23 cellular contexts compared by ENCODE assay signal in the genomic region with DNA sequence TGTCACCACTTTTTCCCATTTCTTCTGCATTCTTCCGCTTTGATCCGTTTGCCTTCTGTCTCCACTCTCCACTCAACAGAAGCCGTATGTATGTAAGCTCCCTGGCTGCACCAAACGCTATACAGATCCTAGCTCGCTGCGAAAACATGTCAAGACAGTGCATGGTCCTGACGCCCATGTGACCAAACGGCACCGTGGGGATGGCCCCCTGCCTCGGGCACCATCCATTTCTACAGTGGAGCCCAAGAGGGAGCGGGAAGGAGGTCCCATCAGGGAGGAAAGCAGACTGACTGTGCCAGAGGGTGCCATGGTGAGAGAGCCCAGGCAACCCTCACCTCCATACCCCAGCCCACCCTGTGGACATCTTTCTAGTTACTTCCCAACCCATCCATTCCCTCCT. TPM values are rescaled to one million over a fixed set of nuclear protein-coding genes. Genes with fewer than 3 reads are reported as not detected.
DNase-seq lines count a peak whose midpoint lies in the region; ATAC-seq and TF ChIP-seq lines count a peak whose summit lies in the region.
"Had no signal": no experiment of that assay in that cellular context is flagged by ENCODE, and none has a peak within 500 bp of the region (broad histone marks: within the 10 kb centered on the region; RNA-seq: fewer than 3 reads in every experiment).

No MANE protein-coding gene starts in this region.

- CTCF ChIA-PET in CD8-positive, alpha-beta memory T cell (lab: Charles Lee), result no interaction called here
- CTCF ChIA-PET in HEK293 (lab: Yijun Ruan, JAX), result interaction anchor here (0.9 to 1.2 kb wide), 2 partner anchors 9 to 13 kb away, joined by 3 to 5 read pairs; a partner anchor contains a TSS

- no peak overlapping the region for H2AFZ ChIP-seq in mesenchymal stem cell (ENCODE audit: low read depth, low read length)

- H3K23ac ChIP-seq in mesenchymal stem cell (ENCODE audit: low read length in 2 of 2), result no peak overlapping the region

- H2BK5ac ChIP-seq in mesenchymal stem cell (ENCODE audit: low read depth, low read length, poor library complexity, severe bottlenecking), result no peak overlapping the region

- no peak overlapping the region for H4K8ac ChIP-seq in mesenchymal stem cell (ENCODE audit: low read length)

- peaks cover 0 to 54% (median 11%) of the 10 kb centered on the region in 3 donors for H3K36me3 Mint-ChIP-seq in CD8-positive, alpha-beta memory T cell
- H3K36me3 Mint-ChIP-seq in effector memory CD8-positive, alpha-beta T cell (ENCODE audit: insufficient read depth), result peaks cover 51% of the 10 kb centered on the region

- no peak overlapping the region for H3K4me3 Mint-ChIP-seq in CD8-positive, alpha-beta memory T cell
- no peak overlapping the region for H3K4me3 Mint-ChIP-seq in effector memory CD8-positive, alpha-beta T cell

- peak overlapping the region in 5 of 8 donors; percentile 0 to 87 (median 72) for H3K27ac Mint-ChIP-seq in CD8-positive, alpha-beta memory T cell
- peak overlapping the region; percentile 49 to 63 for H3K27ac Mint-ChIP-seq in effector memory CD8-positive, alpha-beta T cell

- H2BK120ac ChIP-seq in mesenchymal stem cell (ENCODE audit: low read depth, low read length), result no peak overlapping the region

- no peaks in the 10 kb centered on the region for H3K9me3 ChIP-seq in CD8-positive, alpha-beta memory T cell (ENCODE audit: low read length)
- H3K9me3 ChIP-seq in HEK293 (ENCODE audit: control insufficient read depth, insufficient read depth, low read depth, low read length), result no peaks in the 10 kb centered on the region
- no peaks in the 10 kb centered on the region for H3K9me3 ChIP-seq in spleen
- H3K9me3 ChIP-seq in mesenchymal stem cell (ENCODE audit: control insufficient read depth, low read length), result no peaks in the 10 kb centered on the region

- H3K27me3 Mint-ChIP-seq in CD8-positive, alpha-beta memory T cell, result peaks cover 0 to 2% of the 10 kb centered on the region in 2 donors
- peaks cover 0 to 15% of the 10 kb centered on the region in 2 donors for H3K27me3 Mint-ChIP-seq in effector memory CD8-positive, alpha-beta T cell

- H3K36me3 ChIP-seq in CD8-positive, alpha-beta memory T cell (ENCODE audit: insufficient read depth, low read length), result peaks cover 29% of the 10 kb centered on the region
- H3K36me3 ChIP-seq in HEK293 (ENCODE audit: control insufficient read depth in 2 of 2, insufficient read depth in 1 of 2, low read length in 2 of 2) (no peaks in the 10 kb centered on the region), spleen (peaks cover 0 to 68% (median 41%) of the 10 kb centered on the region in 6 donors), mesenchymal stem cell (ENCODE audit: control insufficient read depth in 1 of 2, insufficient read depth in 2 of 2, low read depth in 1 of 2, low read length in 2 of 2) (no peaks in the 10 kb centered on the region)

- TF ChIP-seq CTCF in HEK293 (tag by site-specific recombination; IDR thresholded peaks at IDR 0.05) (no peak), spleen (IDR thresholded peaks at IDR 0.05 in 8 of 11, conservative IDR thresholded peaks at IDR 0.05 in 3 of 11) (no peak)

- no peak for TF ChIP-seq POLR2A in spleen (IDR thresholded peaks at IDR 0.05)

- ATAC-seq in effector memory CD8-positive, alpha-beta T cell (replicated peaks), result no peak

- H3K9me3 Mint-ChIP-seq in CD8-positive, alpha-beta memory T cell, result peaks cover 0 to 2% (median 0%) of the 10 kb centered on the region in 5 donors
- no peaks in the 10 kb centered on the region for H3K9me3 Mint-ChIP-seq in effector memory CD8-positive, alpha-beta T cell

- intact Hi-C loops in spleen (cut with DNase I; ENCODE audit: low total_unique reads), result no loop called here

- no peaks in the 10 kb centered on the region for H3K79me1 ChIP-seq in mesenchymal stem cell (replicated peaks; ENCODE audit: low read length, poor library complexity, severe bottlenecking)

- H3K27ac ChIP-seq in CD8-positive, alpha-beta memory T cell (ENCODE audit: low read depth, low read length), result no peak overlapping the region
- H3K27ac ChIP-seq in HEK293 (ENCODE audit: extremely low read depth, low read depth, low read length), result no peak overlapping the region
- no peak overlapping the region for H3K27ac ChIP-seq in spleen
- H3K27ac ChIP-seq in mesenchymal stem cell (ENCODE audit: low read length, poor library complexity, severe bottlenecking), result no peak overlapping the region
- H3K27ac ChIP-seq: C4-2B, SK-N-MC had no signal

- H3K18ac ChIP-seq in mesenchymal stem cell (ENCODE audit: low read depth in 1 of 2, low read length in 2 of 2), result no peak overlapping the region

- POLR2A ChIA-PET in CD8-positive, alpha-beta memory T cell (lab: Charles Lee), result no interaction called here
- POLR2A ChIA-PET in HEK293 (lab: Yijun Ruan, JAX), result no interaction called here

- H3K9ac ChIP-seq in mesenchymal stem cell (ENCODE audit: low read length), result no peak overlapping the region

- no peaks in the 10 kb centered on the region for H3K27me3 ChIP-seq in CD8-positive, alpha-beta memory T cell (ENCODE audit: insufficient read depth, low read length, poor library complexity, severe bottlenecking)
- H3K27me3 ChIP-seq in spleen (replicated peaks in 1 of 7), result no peaks in the 10 kb centered on the region
- peaks cover 70 to 91% of the 10 kb centered on the region in 2 experiments for H3K27me3 ChIP-seq in mesenchymal stem cell (ENCODE audit: control insufficient read depth in 1 of 2, insufficient read depth in 1 of 2, low read length in 2 of 2)

- no peak overlapping the region for H3K4me2 ChIP-seq in mesenchymal stem cell (ENCODE audit: low read length, poor library complexity, severe bottlenecking)

- DNase-seq in CD8-positive, alpha-beta memory T cell, result no peak
- DNase-seq in effector memory CD8-positive, alpha-beta T cell, result no peak
- DNase-seq in spleen, result peak; percentile 49
- DNase-seq in mesenchymal stem cell, result no peak
- no peak for DNase-seq in NCI-H1417 treated with DMSO at 0.1 percent for 48 hours (lab: John Stamatoyannopoulos, UW)
- DNase-seq in RPMI8226, result no peak
- DNase-seq: ACHN, COR-L47, DMS 273 treated with DMSO at 0.1 percent for 48 hours, GF-D8, GOT3, KG1, MV-4-11, NCI-H187 treated with DMSO at 0.1 percent for 48 hours, NCI-H2227 treated with DMSO at 0.1 percent for 48 hours, NCI-H510A treated with DMSO at 0.1 percent for 48 hours, NCI-H774, Right ventricle myocardium superior had no signal

- H3K4me3 ChIP-seq in CD8-positive, alpha-beta memory T cell (ENCODE audit: low read length), result no peak overlapping the region
- H3K4me3 ChIP-seq in HEK293 (ENCODE audit: low read depth, low read length), result no peak overlapping the region
- H3K4me3 ChIP-seq in spleen, result no peak overlapping the region
- no peak overlapping the region for H3K4me3 ChIP-seq in mesenchymal stem cell (ENCODE audit: insufficient read depth in 1 of 2, low read depth in 1 of 2, low read length in 2 of 2)
- H3K4me3 ChIP-seq: SK-N-MC had no signal

- H3K4me1 Mint-ChIP-seq in CD8-positive, alpha-beta memory T cell, result peaks cover 21 to 40% (median 21%) of the 10 kb centered on the region in 3 donors
- H3K4me1 Mint-ChIP-seq in effector memory CD8-positive, alpha-beta T cell (ENCODE audit: low read depth in 2 of 2), result peaks cover 12 to 38% of the 10 kb centered on the region in 2 donors

- H3K4me1 ChIP-seq in CD8-positive, alpha-beta memory T cell (ENCODE audit: insufficient read depth, low read length), result peaks cover 27% of the 10 kb centered on the region
- H3K4me1 ChIP-seq in HEK293 (ENCODE audit: control insufficient read depth, insufficient read depth, low read length), result no peaks in the 10 kb centered on the region
- H3K4me1 ChIP-seq in spleen, result peaks cover under 1 to 49% (median 17%) of the 10 kb centered on the region in 6 donors
- H3K4me1 ChIP-seq in mesenchymal stem cell (ENCODE audit: control insufficient read depth, insufficient read depth, low read depth, low read length), result no peaks in the 10 kb centered on the region

- H4K91ac ChIP-seq in mesenchymal stem cell (ENCODE audit: low read length), result no peak overlapping the region

- H3K14ac ChIP-seq in mesenchymal stem cell (ENCODE audit: low read length in 2 of 2), result no peak overlapping the region

- H3K4ac ChIP-seq in mesenchymal stem cell (ENCODE audit: low read depth in 1 of 2, low read length in 2 of 2), result no peak overlapping the region

- H2BK15ac ChIP-seq in mesenchymal stem cell (ENCODE audit: low read depth, poor library complexity, severe bottlenecking), result no peak overlapping the region

- H2AK5ac ChIP-seq in mesenchymal stem cell (ENCODE audit: low read length, severe bottlenecking), result no peak overlapping the region

- no peak overlapping the region for H2BK12ac ChIP-seq in mesenchymal stem cell (ENCODE audit: low read length in 2 of 2)

- WGBS in spleen, 5 donors, result 86 to 93% (median 90%) methylated on average over 11 of the region's 11 CpGs
- 86% methylated on average over 11 of the region's 11 CpGs for WGBS in mesenchymal stem cell

TF ChIP-seq in HEK293, 187 proteins besides CTCF, POLR2A, EP300 and RAD21:
- TF ChIP-seq TRIM28 (IDR thresholded peaks at IDR 0.05; ENCODE audit: borderline replicate concordance, low read length), result no peak
- TF ChIP-seq ZIC2 (tag by site-specific recombination; IDR thresholded peaks at IDR 0.05), result peak; percentile 44; the same call in 1 of the 2 replicates
TF ChIP-seq in HEK293: peak in this region for 1.

RNA-seq across cellular contexts. Expression of a gene that starts 8.3 kb away (rescaled TPM):
- under 1 TPM; 0.55 to 0.75 TPM for total RNA-seq in CD8-positive, alpha-beta memory T cell
- polyA plus RNA-seq in CD8-positive, alpha-beta memory T cell, result 0.32 TPM
- total RNA-seq in spleen, result 1 to 10 TPM in 4 of 7 donors, under 1 TPM in 3; 0.46 to 3.6 (median 1.1) TPM
- polyA plus RNA-seq in spleen, result 1 to 10 TPM in 1 of 3 donors, under 1 TPM in 2; 0.63 to 1.2 (median 0.77) TPM
- polyA plus RNA-seq in mesenchymal stem cell (2013, experiment 1 of 2), result 4.8 TPM
- 3.2 TPM for polyA plus RNA-seq in mesenchymal stem cell (2013, experiment 2 of 2)

RNA-seq across cellular contexts. Expression of a gene that starts 11.8 kb away (rescaled TPM):
- total RNA-seq in CD8-positive, alpha-beta memory T cell, result 100 to 1,000 TPM; 116 to 121 TPM
- 181 TPM for polyA plus RNA-seq in CD8-positive, alpha-beta memory T cell
- total RNA-seq in spleen, result 100 to 1,000 TPM; 148 to 328 (median 226) TPM
- polyA plus RNA-seq in spleen, result 100 to 1,000 TPM; 190 to 400 (median 251) TPM
- polyA plus RNA-seq in mesenchymal stem cell (2013, experiment 1 of 2), result 0.07 TPM
- 0.12 TPM for polyA plus RNA-seq in mesenchymal stem cell (2013, experiment 2 of 2)

RNA-seq across cellular contexts. Expression of a gene that starts 12.8 kb away (rescaled TPM):
- under 1 TPM; 0.38 to 0.61 TPM for total RNA-seq in CD8-positive, alpha-beta memory T cell
- polyA plus RNA-seq in CD8-positive, alpha-beta memory T cell, result not detected
- total RNA-seq in spleen, result not detected
- polyA plus RNA-seq in spleen, result under 1 TPM in 1 of 3 donors, not detected in 2; 0.02 TPM
- 1.5 TPM for polyA plus RNA-seq in mesenchymal stem cell (2013, experiment 1 of 2)
- 1.7 TPM for polyA plus RNA-seq in mesenchymal stem cell (2013, experiment 2 of 2)
- total RNA-seq: Right ventricle myocardium superior had no signal

RNA-seq across cellular contexts. Expression of a gene that starts 20.0 kb away (rescaled TPM):
- 100 to 1,000 TPM; 386 to 398 TPM for total RNA-seq in CD8-positive, alpha-beta memory T cell
- 89.8 TPM for polyA plus RNA-seq in CD8-positive, alpha-beta memory T cell
- 100 to 1,000 TPM in 4 of 7 donors, 10 to 100 TPM in 3; 72.4 to 186 (median 146) TPM for total RNA-seq in spleen
- polyA plus RNA-seq in spleen, result 100 to 1,000 TPM in 1 of 3 donors, 10 to 100 TPM in 2; 67.4 to 104 (median 89.2) TPM
- polyA plus RNA-seq in mesenchymal stem cell (2013, experiment 1 of 2), result 410 TPM
- 418 TPM for polyA plus RNA-seq in mesenchymal stem cell (2013, experiment 2 of 2)

RNA-seq across cellular contexts. Expression of a gene that starts 33.3 kb away (rescaled TPM):
- total RNA-seq in CD8-positive, alpha-beta memory T cell, result under 1 TPM; 0.11 TPM
- not detected for polyA plus RNA-seq in CD8-positive, alpha-beta memory T cell
- total RNA-seq in spleen, result under 1 TPM in 1 of 7 donors, not detected in 6; 0.19 TPM
- not detected for polyA plus RNA-seq in spleen
- 0.04 TPM for polyA plus RNA-seq in mesenchymal stem cell (2013, experiment 1 of 2)
- not detected for polyA plus RNA-seq in mesenchymal stem cell (2013, experiment 2 of 2)
- total RNA-seq: Daoy, HT-29, Right ventricle myocardium superior had no signal
